In the genomic region with DNA sequence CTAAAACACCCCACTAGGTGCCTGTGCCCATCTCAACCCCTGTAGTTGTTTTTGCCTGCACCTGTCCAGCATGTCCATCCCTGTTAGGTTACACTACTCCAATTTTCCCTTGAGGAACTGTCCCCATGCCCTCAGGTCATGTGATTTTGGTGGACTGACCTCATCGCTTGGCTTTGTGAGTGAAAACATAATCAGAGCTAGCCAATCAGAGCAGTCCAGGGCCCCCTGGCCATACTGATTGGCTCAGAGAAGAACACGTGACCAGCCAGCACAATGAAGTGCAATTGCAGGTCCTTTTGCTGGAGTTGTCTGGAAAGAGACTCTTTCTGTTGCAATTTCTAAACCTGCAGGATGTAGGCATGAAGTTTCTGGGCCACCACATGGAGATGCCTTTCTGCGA, we compare ENCODE assay signal across 28 cellular contexts.
"Had no signal": no experiment of that assay in that cellular context is flagged by ENCODE, and none has a peak within 500 bp of the region (broad histone marks: within the 10 kb centered on the region; RNA-seq: fewer than 3 reads in every experiment).

No MANE protein-coding gene starts in this region.

- H2AFZ ChIP-seq: hepatocyte had no signal

- H3K4me1 ChIP-seq: colonic mucosa, gastroesophageal sphincter, heart left ventricle, prostate gland, right atrium auricular region, stomach, tibial nerve, upper lobe of left lung had no signal

- DNase-seq: colonic mucosa; effector CD8-positive, alpha-beta T cell; endodermal cell; foreskin keratinocyte; heart left ventricle; kidney; natural killer cell; stimulated activated CD4-positive, alpha-beta T cell treated with anti-CD3 and anti-CD28 coated beads, Interleukin-12 subunit alpha, Interleukin-12 subunit beta, amount 100 ng/mL, for 4 hours; stimulated activated CD4-positive, alpha-beta T cell treated with anti-CD3 and anti-CD28 coated beads, Interleukin-2, amount 100 ng/mL, for 24 hours; stimulated activated CD4-positive, alpha-beta T cell treated with anti-CD3 and anti-CD28 coated beads, Interleukin-4, amount 100 ng/mL, for 24 hours; stimulated activated naive CD4-positive, alpha-beta T cell treated with Interleukin-2 at 50 U/mL for 16 hours; stomach; upper lobe of left lung had no signal

- H3K4me3 ChIP-seq: colonic mucosa, gastroesophageal sphincter, heart left ventricle, hepatocyte, lung, prostate gland, right atrium auricular region, smooth muscle cell, stomach, thoracic aorta, tibial nerve, upper lobe of left lung had no signal

- H3K4me2 ChIP-seq: hepatocyte, smooth muscle cell had no signal

- H3K79me2 ChIP-seq: hepatocyte had no signal

- H3K4me1 Mint-ChIP-seq: endodermal cell; memory B cell; natural killer cell; stimulated activated effector memory CD8-positive, alpha-beta T cell treated with anti-CD3 and anti-CD28 coated beads, Interleukin-12 subunit alpha, Interleukin-12 subunit beta, amount 100 ng/mL, for 72 hours had no signal

- H3K9me3 Mint-ChIP-seq: endodermal cell had no signal

- H3K9me3 ChIP-seq: colonic mucosa, gastroesophageal sphincter, heart left ventricle, prostate gland, right atrium auricular region, stomach, thoracic aorta, tibial nerve, upper lobe of left lung had no signal

- ATAC-seq: esophagus mucosa; foreskin keratinocyte; gastroesophageal sphincter; heart left ventricle; left lobe of liver; natural killer cell; sciatic nerve; stimulated activated effector memory CD8-positive, alpha-beta T cell treated with anti-CD3 and anti-CD28 coated beads, Interleukin-12 subunit alpha, Interleukin-12 subunit beta, amount 100 ng/mL, for 72 hours had no signal

- H3K27me3 ChIP-seq: colonic mucosa, foreskin keratinocyte, gastroesophageal sphincter, heart left ventricle, hepatocyte, stomach, tibial nerve, upper lobe of left lung had no signal

- H3K36me3 Mint-ChIP-seq: memory B cell; natural killer cell; stimulated activated effector memory CD8-positive, alpha-beta T cell treated with anti-CD3 and anti-CD28 coated beads, Interleukin-12 subunit alpha, Interleukin-12 subunit beta, amount 100 ng/mL, for 72 hours had no signal

- H3K36me3 ChIP-seq: colonic mucosa, gastroesophageal sphincter, heart left ventricle, prostate gland, right atrium auricular region, stomach, thoracic aorta, tibial nerve, upper lobe of left lung had no signal

- H3K27ac Mint-ChIP-seq: dendritic cell treated with granulocyte-macrophage colony-stimulating factor and Interleukin-4, amounts not matched to agents 40 ng/mL and 50 ng/mL, for 4 days; endodermal cell; memory B cell; natural killer cell; stimulated activated effector memory CD8-positive, alpha-beta T cell treated with anti-CD3 and anti-CD28 coated beads, Interleukin-12 subunit alpha, Interleukin-12 subunit beta, amount 100 ng/mL, for 72 hours had no signal

- H3K4me3 Mint-ChIP-seq: dendritic cell treated with granulocyte-macrophage colony-stimulating factor and Interleukin-4, amounts not matched to agents 40 ng/mL and 50 ng/mL, for 4 days; endodermal cell; memory B cell; natural killer cell; stimulated activated effector memory CD8-positive, alpha-beta T cell treated with anti-CD3 and anti-CD28 coated beads, Interleukin-12 subunit alpha, Interleukin-12 subunit beta, amount 100 ng/mL, for 72 hours had no signal

- H3K27ac ChIP-seq: epithelial cell of prostate, foreskin keratinocyte, gastroesophageal sphincter, heart left ventricle, hepatocyte, prostate gland, right atrium auricular region, stomach, thoracic aorta, tibial nerve, upper lobe of left lung had no signal

- H3K27me3 Mint-ChIP-seq: dendritic cell treated with granulocyte-macrophage colony-stimulating factor and Interleukin-4, amounts not matched to agents 40 ng/mL and 50 ng/mL, for 4 days had no signal
